11 cellular contexts compared by ENCODE assay signal in the genomic region with DNA sequence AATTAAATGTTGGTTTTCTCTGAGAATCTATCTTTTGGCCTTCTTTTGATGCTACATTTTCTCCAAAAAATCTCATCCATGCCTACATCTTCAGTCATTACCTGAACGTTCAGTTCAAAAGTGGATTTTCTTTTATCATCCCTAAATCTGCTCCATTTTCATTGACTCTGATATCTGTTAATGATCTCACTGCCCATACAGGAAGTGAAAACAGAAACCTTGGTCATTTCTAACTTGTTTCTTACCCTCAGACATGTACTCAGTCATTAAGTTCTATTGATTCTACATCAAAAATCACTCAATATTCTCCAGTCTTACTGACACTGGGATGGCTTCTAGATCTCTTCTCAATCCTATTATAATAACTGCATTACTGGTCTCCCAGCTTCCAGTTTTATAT. TPM values are rescaled to one million over a fixed set of nuclear protein-coding genes. Genes with fewer than 3 reads are reported as not detected.
DNase-seq lines count a peak whose midpoint lies in the region; ATAC-seq and TF ChIP-seq lines count a peak whose summit lies in the region.
"Had no signal": no experiment of that assay in that cellular context is flagged by ENCODE, and none has a peak within 500 bp of the region (broad histone marks: within the 10 kb centered on the region; RNA-seq: fewer than 3 reads in every experiment).

No MANE protein-coding gene starts in this region.

- DNase-seq in medulla oblongata (ENCODE audit: extremely low spot score) (peak; percentile 21), SJCRH30 (no peak), GM13976 (ENCODE audit: low spot score) (no peak), SW480 (ENCODE audit: low spot score) (no peak)
- no peak for DNase-seq in activated CD4-positive, alpha-beta T cell treated with anti-CD3 and anti-CD28 coated beads for 48 hours
- DNase-seq: HFFc6; stimulated activated CD4-positive, alpha-beta T cell treated with anti-CD3 and anti-CD28 coated beads, Interleukin-2, amount 100 ng/mL, for 48 hours; uterus had no signal

- no peak overlapping the region for H3K4me3 ChIP-seq in SJCRH30
- H3K4me3 ChIP-seq: uterus had no signal

- H3K9me3 ChIP-seq in SJCRH30 (replicated peaks) = no peaks in the 10 kb centered on the region
- H3K9me3 ChIP-seq: uterus had no signal

- no peak overlapping the region for H3K27ac ChIP-seq in SJCRH30
- H3K27ac ChIP-seq: uterus had no signal

- ATAC-seq in GM18907 (IDR thresholded peaks at IDR 0.05; ENCODE audit: unreplicated experiment) (peak; percentile 98), GM21723 (IDR thresholded peaks at IDR 0.05; ENCODE audit: unreplicated experiment) (peak; percentile 76), HG03460 (IDR thresholded peaks at IDR 0.05; ENCODE audit: unreplicated experiment) (peak; percentile 93)

- H3K4me1 ChIP-seq in SJCRH30 = no peaks in the 10 kb centered on the region
- H3K4me1 ChIP-seq: uterus had no signal

- no peaks in the 10 kb centered on the region for H3K27me3 ChIP-seq in SJCRH30
- H3K27me3 ChIP-seq: uterus had no signal

- in situ Hi-C loops in GM13976 (cut with MboI; ENCODE audit: low sequenced_read_pairs, unreplicated experiment) = no loop called here

- TF ChIP-seq CTCF in GM13976 (IDR thresholded peaks at IDR 0.05; ENCODE audit: borderline replicate concordance, control extremely low read depth, extremely low read depth, insufficient read depth, missing control alignments) = no peak

- no peaks in the 10 kb centered on the region; the same call in 1 of the 2 replicates for H3K36me3 ChIP-seq in SJCRH30
- H3K36me3 ChIP-seq: uterus had no signal

RNA-seq across cellular contexts. Expression of a gene that starts 22.7 kb away (rescaled TPM):
- total RNA-seq in SJCRH30 (2014; rRNA removed; shearing (Covaris generic)) = 29.1 and 31.0 TPM in 2 replicates
